Comparison of ENCODE assay signal across 1 cellular context in the genomic region with DNA sequence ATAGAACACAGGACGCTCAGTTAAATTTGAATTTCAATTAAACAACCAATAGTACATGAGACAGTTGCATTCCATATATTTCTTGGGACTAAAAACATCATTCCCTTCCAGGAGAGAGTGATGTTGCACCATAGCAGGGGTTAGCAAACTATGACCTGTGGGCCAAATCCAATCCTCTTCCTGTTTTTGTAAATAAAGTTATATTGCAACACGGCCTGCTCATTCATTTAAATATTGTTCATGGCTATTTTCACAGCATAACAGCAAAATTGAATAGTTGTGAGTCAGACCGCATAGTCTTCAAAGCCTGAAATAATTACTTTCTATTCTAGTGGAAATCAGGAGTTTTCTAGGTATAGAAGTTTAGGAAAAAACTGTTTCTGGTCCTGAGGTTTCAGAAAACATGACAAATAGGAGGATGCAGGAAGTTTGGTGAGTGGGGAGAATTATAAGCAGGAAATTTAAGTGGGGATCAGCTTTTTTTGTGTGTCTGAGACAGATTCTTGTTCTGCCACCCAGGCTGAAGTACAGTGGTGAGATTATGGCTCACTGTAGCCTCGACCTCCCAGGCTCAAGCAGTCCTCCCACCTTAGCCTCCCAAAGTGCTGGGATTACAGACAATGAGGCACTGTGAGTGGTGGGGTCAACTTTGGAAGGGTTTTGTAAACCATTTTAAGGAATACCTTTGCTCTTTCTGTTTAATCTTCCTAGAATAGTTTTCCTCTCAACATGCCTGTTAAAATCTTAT.
TF ChIP-seq lines count a peak whose summit lies in the region.

No MANE protein-coding gene starts in this region.

TF ChIP-seq in HepG2, 621 proteins besides CTCF, POLR2A, EP300 and RAD21 (continued from another document and continues in another):
- TF ChIP-seq RORA (CRISPR knock-in tag; IDR thresholded peaks at IDR 0.05) (no peak), ZNF160 (CRISPR knock-in tag; IDR thresholded peaks at IDR 0.05) (no peak), SP4 (CRISPR knock-in tag; IDR thresholded peaks at IDR 0.05) (no peak), FOSL2 (CRISPR knock-in tag; IDR thresholded peaks at IDR 0.05) (peak; percentile 77), ZNF3 (CRISPR knock-in tag; IDR thresholded peaks at IDR 0.05) (no peak), CBX1 (IDR thresholded peaks at IDR 0.05; ENCODE audit: low read depth) (no peak), SMARCE1 (IDR thresholded peaks at IDR 0.05; ENCODE audit: borderline replicate concordance) (no peak), KMT2A (CRISPR knock-in tag; IDR thresholded peaks at IDR 0.05) (no peak), ZNF550 (CRISPR knock-in tag; IDR thresholded peaks at IDR 0.05; ENCODE audit: borderline replicate concordance) (no peak), RBM22 (optimal IDR thresholded peaks at IDR 0.05; ENCODE audit: low read length) (no peak), BCL6 (CRISPR knock-in tag; IDR thresholded peaks at IDR 0.05) (peak; percentile 72), SOX6 (IDR thresholded peaks at IDR 0.05) (no peak), SOX6 (CRISPR knock-in tag; IDR thresholded peaks at IDR 0.05) (peak; percentile 70), ZNF543 (CRISPR knock-in tag; IDR thresholded peaks at IDR 0.05) (no peak), BRCA1 (CRISPR knock-in tag; IDR thresholded peaks at IDR 0.05) (no peak), KDM5A (IDR thresholded peaks at IDR 0.05; ENCODE audit: borderline replicate concordance, low read length) (no peak), POLR2G (IDR thresholded peaks at IDR 0.05; ENCODE audit: low read depth, low read length) (no peak), GPN1 (CRISPR knock-in tag; IDR thresholded peaks at IDR 0.05; ENCODE audit: borderline replicate concordance) (no peak), THAP11 (CRISPR knock-in tag; IDR thresholded peaks at IDR 0.05) (no peak), ZNF616 (CRISPR knock-in tag; IDR thresholded peaks at IDR 0.05; ENCODE audit: low read depth) (no peak), ZBTB25 (CRISPR knock-in tag; IDR thresholded peaks at IDR 0.05) (no peak), HHEX (CRISPR knock-in tag; IDR thresholded peaks at IDR 0.05) (no peak), ZFX (CRISPR knock-in tag; IDR thresholded peaks at IDR 0.05; ENCODE audit: low read depth) (no peak), ZBTB21 (CRISPR knock-in tag; IDR thresholded peaks at IDR 0.05) (0 out of 2 replicates have a peak, but pooled peaks have one; percentile 22), POGZ (CRISPR knock-in tag; IDR thresholded peaks at IDR 0.05) (no peak), PBX3 (CRISPR knock-in tag; IDR thresholded peaks at IDR 0.05; ENCODE audit: borderline replicate concordance) (no peak), ZNF598 (CRISPR knock-in tag; IDR thresholded peaks at IDR 0.05; ENCODE audit: borderline replicate concordance) (no peak), ZHX1 (CRISPR knock-in tag; IDR thresholded peaks at IDR 0.05; ENCODE audit: low read depth) (no peak), RAD51 (IDR thresholded peaks at IDR 0.05; ENCODE audit: borderline replicate concordance) (no peak), ZSCAN22 (CRISPR knock-in tag; IDR thresholded peaks at IDR 0.05) (no peak), HNRNPUL1 (IDR thresholded peaks at IDR 0.05; ENCODE audit: low read depth, low read length) (no peak), ZNF569 (CRISPR knock-in tag; IDR thresholded peaks at IDR 0.05; ENCODE audit: borderline replicate concordance) (no peak), NFIC (IDR thresholded peaks at IDR 0.05; ENCODE audit: low read length) (no peak; the same call in 1 of the 2 replicates), FUBP1 (CRISPR knock-in tag; IDR thresholded peaks at IDR 0.05; ENCODE audit: borderline replicate concordance) (no peak), SPEN (CRISPR knock-in tag; IDR thresholded peaks at IDR 0.05; ENCODE audit: low read depth) (no peak), ISX (CRISPR knock-in tag; conservative IDR thresholded peaks at IDR 0.05) (no peak), CENPX (CRISPR knock-in tag; IDR thresholded peaks at IDR 0.05) (no peak), SMYD3 (CRISPR knock-in tag; IDR thresholded peaks at IDR 0.05) (no peak), HNF1B (CRISPR knock-in tag; IDR thresholded peaks at IDR 0.05) (no peak), SUZ12 (IDR thresholded peaks at IDR 0.05; ENCODE audit: low read depth, low read length) (no peak), RELA (CRISPR knock-in tag; IDR thresholded peaks at IDR 0.05) (no peak), ZNF878 (CRISPR knock-in tag; IDR thresholded peaks at IDR 0.05) (no peak), KLF13 (CRISPR knock-in tag; IDR thresholded peaks at IDR 0.05) (no peak), TOE1 (CRISPR knock-in tag; IDR thresholded peaks at IDR 0.05) (no peak), TCF12 (IDR thresholded peaks at IDR 0.05) (no peak), TCF12 (CRISPR knock-in tag; IDR thresholded peaks at IDR 0.05) (no peak)
- TF ChIP-seq, protein P1, sequence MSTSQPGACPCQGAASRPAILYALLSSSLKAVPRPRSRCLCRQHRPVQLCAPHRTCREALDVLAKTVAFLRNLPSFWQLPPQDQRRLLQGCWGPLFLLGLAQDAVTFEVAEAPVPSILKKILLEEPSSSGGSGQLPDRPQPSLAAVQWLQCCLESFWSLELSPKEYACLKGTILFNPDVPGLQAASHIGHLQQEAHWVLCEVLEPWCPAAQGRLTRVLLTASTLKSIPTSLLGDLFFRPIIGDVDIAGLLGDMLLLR (CRISPR knock-in tag; IDR thresholded peaks at IDR 0.05), result no peak
- TF ChIP-seq, protein P2, sequence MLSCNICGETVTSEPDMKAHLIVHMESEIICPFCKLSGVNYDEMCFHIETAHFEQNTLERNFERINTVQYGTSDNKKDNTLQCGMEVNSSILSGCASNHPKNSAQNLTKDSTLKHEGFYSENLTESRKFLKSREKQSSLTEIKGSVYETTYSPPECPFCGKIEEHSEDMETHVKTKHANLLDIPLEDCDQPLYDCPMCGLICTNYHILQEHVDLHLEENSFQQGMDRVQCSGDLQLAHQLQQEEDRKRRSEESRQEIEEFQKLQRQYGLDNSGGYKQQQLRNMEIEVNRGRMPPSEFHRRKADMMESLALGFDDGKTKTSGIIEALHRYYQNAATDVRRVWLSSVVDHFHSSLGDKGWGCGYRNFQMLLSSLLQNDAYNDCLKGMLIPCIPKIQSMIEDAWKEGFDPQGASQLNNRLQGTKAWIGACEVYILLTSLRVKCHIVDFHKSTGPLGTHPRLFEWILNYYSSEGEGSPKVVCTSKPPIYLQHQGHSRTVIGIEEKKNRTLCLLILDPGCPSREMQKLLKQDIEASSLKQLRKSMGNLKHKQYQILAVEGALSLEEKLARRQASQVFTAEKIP (CRISPR knock-in tag; IDR thresholded peaks at IDR 0.05; ENCODE audit: borderline replicate concordance), result no peak
- TF ChIP-seq, protein P3, sequence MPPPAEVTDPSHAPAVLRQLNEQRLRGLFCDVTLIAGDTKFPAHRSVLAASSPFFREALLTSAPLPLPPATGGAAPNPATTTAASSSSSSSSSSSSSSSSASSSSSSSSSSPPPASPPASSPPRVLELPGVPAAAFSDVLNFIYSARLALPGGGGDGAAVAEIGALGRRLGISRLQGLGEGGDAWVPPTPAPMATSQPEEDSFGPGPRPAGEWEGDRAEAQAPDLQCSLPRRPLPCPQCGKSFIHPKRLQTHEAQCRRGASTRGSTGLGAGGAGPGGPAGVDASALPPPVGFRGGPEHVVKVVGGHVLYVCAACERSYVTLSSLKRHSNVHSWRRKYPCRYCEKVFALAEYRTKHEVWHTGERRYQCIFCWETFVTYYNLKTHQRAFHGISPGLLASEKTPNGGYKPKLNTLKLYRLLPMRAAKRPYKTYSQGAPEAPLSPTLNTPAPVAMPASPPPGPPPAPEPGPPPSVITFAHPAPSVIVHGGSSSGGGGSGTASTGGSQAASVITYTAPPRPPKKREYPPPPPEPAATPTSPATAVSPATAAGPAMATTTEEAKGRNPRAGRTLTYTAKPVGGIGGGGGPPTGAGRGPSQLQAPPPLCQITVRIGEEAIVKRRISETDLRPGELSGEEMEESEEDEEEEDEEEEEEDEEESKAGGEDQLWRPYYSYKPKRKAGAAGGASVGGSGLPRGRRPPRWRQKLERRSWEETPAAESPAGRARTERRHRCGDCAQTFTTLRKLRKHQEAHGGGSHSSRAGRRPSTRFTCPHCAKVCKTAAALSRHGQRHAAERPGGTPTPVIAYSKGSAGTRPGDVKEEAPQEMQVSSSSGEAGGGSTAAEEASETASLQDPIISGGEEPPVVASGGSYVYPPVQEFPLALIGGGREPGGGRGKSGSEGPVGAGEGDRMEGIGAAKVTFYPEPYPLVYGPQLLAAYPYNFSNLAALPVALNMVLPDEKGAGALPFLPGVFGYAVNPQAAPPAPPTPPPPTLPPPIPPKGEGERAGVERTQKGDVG (CRISPR knock-in tag; IDR thresholded peaks at IDR 0.05; ENCODE audit: borderline replicate concordance), result no peak
- TF ChIP-seq, protein P4, sequence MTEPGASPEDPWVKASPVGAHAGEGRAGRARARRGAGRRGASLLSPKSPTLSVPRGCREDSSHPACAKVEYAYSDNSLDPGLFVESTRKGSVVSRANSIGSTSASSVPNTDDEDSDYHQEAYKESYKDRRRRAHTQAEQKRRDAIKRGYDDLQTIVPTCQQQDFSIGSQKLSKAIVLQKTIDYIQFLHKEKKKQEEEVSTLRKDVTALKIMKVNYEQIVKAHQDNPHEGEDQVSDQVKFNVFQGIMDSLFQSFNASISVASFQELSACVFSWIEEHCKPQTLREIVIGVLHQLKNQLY (CRISPR knock-in tag; IDR thresholded peaks at IDR 0.05), result no peak
